10 cellular contexts compared by ENCODE assay signal in the genomic region with DNA sequence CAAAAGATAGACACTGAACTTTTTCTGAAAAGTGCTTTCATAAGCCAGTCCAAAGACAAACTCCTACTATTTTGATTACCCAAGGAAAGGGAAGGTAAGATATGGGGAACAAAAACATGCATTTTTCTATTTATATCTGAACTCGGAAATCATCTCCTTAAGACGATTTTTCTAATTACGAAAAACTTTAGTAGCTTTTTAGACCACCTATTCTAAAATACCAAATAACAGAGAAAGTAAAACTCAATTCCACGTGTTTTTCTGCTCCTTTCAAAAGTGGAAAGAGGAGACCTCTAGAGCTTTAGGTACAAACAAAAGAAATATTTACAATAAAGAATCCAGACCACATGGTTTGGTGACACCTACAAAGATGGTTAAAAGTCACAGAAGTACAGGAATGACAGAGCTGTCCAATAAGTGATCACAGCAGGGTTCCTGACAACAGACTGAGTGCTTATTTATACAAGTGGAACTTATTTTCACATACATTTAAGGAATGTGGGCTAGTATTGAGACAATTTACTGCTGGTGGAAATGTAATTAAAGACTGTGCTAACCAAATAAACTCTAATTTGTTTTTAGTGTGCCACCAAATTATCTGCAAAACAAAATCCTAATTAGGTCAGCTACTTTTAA. TPM values are rescaled to one million over a fixed set of nuclear protein-coding genes. Genes with fewer than 3 reads are reported as not detected.
DNase-seq lines count a peak whose midpoint lies in the region; ATAC-seq and TF ChIP-seq lines count a peak whose summit lies in the region.
"Had no signal": no experiment of that assay in that cellular context is flagged by ENCODE, and none has a peak within 500 bp of the region (broad histone marks: within the 10 kb centered on the region; RNA-seq: fewer than 3 reads in every experiment).

No MANE protein-coding gene starts in this region.

- H3K27ac ChIP-seq in esophagus squamous epithelium (peak overlapping the region; percentile 97 to 99 (median 98)), RWPE1 (no peak overlapping the region)

- no peak for ATAC-seq in activated CD4-positive, alpha-beta T cell treated with anti-CD3 and anti-CD28 coated beads for 36 hours
- no peak for ATAC-seq in GM21526 (IDR thresholded peaks at IDR 0.05; ENCODE audit: low FRiP score, unreplicated experiment)
- ATAC-seq: activated T-cell treated with anti-CD3 and anti-CD28 coated beads, Interleukin-2, amount 50 U/mL, for 4 hours; stimulated activated memory B cell treated with anti-CD40 and anti-IgM and Interleukin-4, amounts not matched to agents 10 μg/mL and 1 μg/mL and 100 μg/mL, for 72 hours had no signal

- POLR2A ChIA-PET in Caco-2 (lab: Charles Lee): interaction anchor here (0.6 kb wide), 1 partner anchor 174 kb away, joined by 3 read pairs; no protein-coding TSS in a partner anchor
- POLR2A ChIA-PET in RWPE1 (lab: Yijun Ruan, JAX; ENCODE audit: low non-redundant PET): no interaction called here
- POLR2A ChIA-PET in activated CD4-positive, alpha-beta T cell treated with anti-CD3 and anti-CD28 coated beads for 36 hours (lab: Charles Lee): no interaction called here

- H3K4me1 Mint-ChIP-seq in Caco-2 (ENCODE audit: low read depth, unreplicated experiment): peaks cover 22% of the 10 kb centered on the region
- peaks cover 50% of the 10 kb centered on the region for H3K4me1 Mint-ChIP-seq in osteocyte (ENCODE audit: unreplicated experiment)
- H3K4me1 Mint-ChIP-seq in activated CD4-positive, alpha-beta T cell treated with anti-CD3 and anti-CD28 coated beads for 36 hours: peaks cover 8% of the 10 kb centered on the region
- H3K4me1 Mint-ChIP-seq: stimulated activated memory B cell treated with anti-CD40 and anti-IgM and Interleukin-4, amounts not matched to agents 10 μg/mL and 1 μg/mL and 100 μg/mL, for 72 hours had no signal

- no peaks in the 10 kb centered on the region for H3K9me3 ChIP-seq in Caco-2
- no peaks in the 10 kb centered on the region for H3K9me3 ChIP-seq in esophagus squamous epithelium

- H3K27me3 ChIP-seq in Caco-2 (replicated peaks; ENCODE audit: control insufficient read depth, insufficient read depth, low read length): no peaks in the 10 kb centered on the region
- no peaks in the 10 kb centered on the region for H3K27me3 ChIP-seq in esophagus squamous epithelium

- whole genome bisulfite sequencing in esophagus squamous epithelium, 2 donors: 8 to 19% methylated on average over 4 of the region's 4 CpGs

- H3K36me3 Mint-ChIP-seq in Caco-2 (ENCODE audit: insufficient read depth, unreplicated experiment): peaks cover 17% of the 10 kb centered on the region
- H3K36me3 Mint-ChIP-seq in osteocyte (ENCODE audit: unreplicated experiment): peaks cover 32% of the 10 kb centered on the region
- no peaks in the 10 kb centered on the region for H3K36me3 Mint-ChIP-seq in activated CD4-positive, alpha-beta T cell treated with anti-CD3 and anti-CD28 coated beads for 36 hours (ENCODE audit: low read depth)
- H3K36me3 Mint-ChIP-seq: stimulated activated memory B cell treated with anti-CD40 and anti-IgM and Interleukin-4, amounts not matched to agents 10 μg/mL and 1 μg/mL and 100 μg/mL, for 72 hours had no signal

- H3K4me1 ChIP-seq in Caco-2 (peaks cover 14% of the 10 kb centered on the region), esophagus squamous epithelium (peaks cover 11 to 55% (median 32%) of the 10 kb centered on the region in 3 donors)

- H3K4me3 Mint-ChIP-seq in Caco-2 (ENCODE audit: unreplicated experiment): peak overlapping the region; percentile 91
- peak overlapping the region; percentile 84 for H3K4me3 Mint-ChIP-seq in osteocyte (ENCODE audit: unreplicated experiment)
- no peak overlapping the region for H3K4me3 Mint-ChIP-seq in activated CD4-positive, alpha-beta T cell treated with anti-CD3 and anti-CD28 coated beads for 36 hours
- H3K4me3 Mint-ChIP-seq: activated T-cell treated with anti-CD3 and anti-CD28 coated beads, Interleukin-2, amount 50 U/mL, for 4 hours; stimulated activated memory B cell treated with anti-CD40 and anti-IgM and Interleukin-4, amounts not matched to agents 10 μg/mL and 1 μg/mL and 100 μg/mL, for 72 hours had no signal

- DNase-seq in Caco-2 (no peak), NCI-H146 (lab: John Stamatoyannopoulos, UW) (peak; percentile 62), esophagus squamous epithelium (lab: John Stamatoyannopoulos, UW) (no peak), osteocyte (ENCODE audit: extremely low spot score, unreplicated experiment) (no peak), GOT3 (lab: John Stamatoyannopoulos, UW) (no peak), RWPE1 (ENCODE audit: low spot score) (no peak)
- DNase-seq in activated CD4-positive, alpha-beta T cell treated with anti-CD3 and anti-CD28 coated beads for 36 hours: no peak
- DNase-seq: activated T-cell treated with anti-CD3 and anti-CD28 coated beads, Interleukin-2, amount 50 U/mL, for 4 hours had no signal

- H3K4me3 ChIP-seq in Caco-2 (ENCODE audit: low read depth, low read length) (no peak overlapping the region; the same call in 1 of the 2 replicates), esophagus squamous epithelium (peak overlapping the region; percentile 78 to 98 (median 83))

- BruUV-seq in Caco-2 (replicated peaks; lab: Mats Ljungman, UMichigan): no TSS peak

- H3K9me3 Mint-ChIP-seq in Caco-2 (ENCODE audit: unreplicated experiment) (no peaks in the 10 kb centered on the region), osteocyte (ENCODE audit: unreplicated experiment) (no peaks in the 10 kb centered on the region)
- H3K9me3 Mint-ChIP-seq in activated CD4-positive, alpha-beta T cell treated with anti-CD3 and anti-CD28 coated beads for 36 hours (ENCODE audit: low read depth): no peaks in the 10 kb centered on the region

- H3K36me3 ChIP-seq in Caco-2 (ENCODE audit: control insufficient read depth, insufficient read depth, low read length): no peaks in the 10 kb centered on the region
- peaks cover 0 to 9% (median 0%) of the 10 kb centered on the region in 3 donors for H3K36me3 ChIP-seq in esophagus squamous epithelium

- TF ChIP-seq CTCF in Caco-2 (IDR thresholded peaks at IDR 0.05; ENCODE audit: insufficient read depth in 1 of 2, low read depth in 1 of 2, low read length in 1 of 2, severe bottlenecking in 1 of 2, unreplicated experiment in 1 of 2) (no peak), esophagus squamous epithelium (IDR thresholded peaks at IDR 0.05) (no peak), osteocyte (IDR thresholded peaks at IDR 0.05) (no peak), RWPE1 (conservative IDR thresholded peaks at IDR 0.05; ENCODE audit: low read depth) (no peak)

- H3K27me3 Mint-ChIP-seq in Caco-2 (ENCODE audit: insufficient read depth, unreplicated experiment) (no peaks in the 10 kb centered on the region), osteocyte (ENCODE audit: unreplicated experiment) (no peaks in the 10 kb centered on the region)
- H3K27me3 Mint-ChIP-seq in activated CD4-positive, alpha-beta T cell treated with anti-CD3 and anti-CD28 coated beads for 36 hours: peaks cover 33% of the 10 kb centered on the region

- H3K27ac Mint-ChIP-seq in Caco-2 (ENCODE audit: unreplicated experiment) (no peak overlapping the region), osteocyte (ENCODE audit: unreplicated experiment) (peak overlapping the region; percentile 97)
- H3K27ac Mint-ChIP-seq in activated CD4-positive, alpha-beta T cell treated with anti-CD3 and anti-CD28 coated beads for 36 hours: no peak overlapping the region
- H3K27ac Mint-ChIP-seq: stimulated activated memory B cell treated with anti-CD40 and anti-IgM and Interleukin-4, amounts not matched to agents 10 μg/mL and 1 μg/mL and 100 μg/mL, for 72 hours had no signal

- TF ChIP-seq POLR2A in esophagus squamous epithelium (IDR thresholded peaks at IDR 0.05): no peak

- CTCF ChIA-PET in Caco-2 (lab: Charles Lee) (no interaction called here), RWPE1 (lab: Yijun Ruan, JAX) (interaction anchor here (0.6 to 0.8 kb wide), 3 partner anchors 24 to 798 kb away, joined by 3 to 4 read pairs (median 3); no protein-coding TSS in a partner anchor)
- CTCF ChIA-PET in activated CD4-positive, alpha-beta T cell treated with anti-CD3 and anti-CD28 coated beads for 36 hours (lab: Charles Lee): no interaction called here

- intact Hi-C loops in Caco-2 (cut with micrococcal nuclease; ENCODE audit: unreplicated experiment) (no loop called here), esophagus squamous epithelium (cut with DNase I) (loop anchor here (10.0 kb wide), 1 partner anchor 127 kb away; no protein-coding TSS in a partner anchor)
- intact Hi-C loops in activated CD4-positive, alpha-beta T cell treated with anti-CD3 and anti-CD28 coated beads for 36 hours (cut with DNase I, micrococcal nuclease): no loop called here

RNA-seq across cellular contexts. Expression of a gene that starts 2.5 kb away (rescaled TPM):
- total RNA-seq in Caco-2 (2022) (19.1 and 19.8 TPM in 2 replicates), esophagus squamous epithelium (100 to 1,000 TPM in 1 of 4 donors, 10 to 100 TPM in 3; 32.1 to 124 (median 42.4) TPM), osteocyte (241 and 249 TPM in 2 replicates)
- total RNA-seq in activated CD4-positive, alpha-beta T cell treated with anti-CD3 and anti-CD28 coated beads for 36 hours: under 1 TPM; 0.09 to 0.14 TPM

Comparison
In these comparisons a context has a peak if more than half of its experiments do, and no peak if none do; other contexts are left out.
1. RNA of a gene that starts 2.5 kb away (total RNA-seq): 241 to 249 TPM in osteocyte, 32.1 to 124 TPM in esophagus squamous epithelium and 19.1 to 19.8 TPM in Caco-2; 0.09 to 0.14 TPM in activated CD4-positive, alpha-beta T cell treated with anti-CD3 and anti-CD28 coated beads for 36 hours; every median in the first group is over 10 times any median in the second.